17 cellular contexts compared by ENCODE assay signal in genomic region chr10:6494452-6494839, GRCh38.
"Had no signal": no experiment of that assay in that cellular context is flagged by ENCODE, and none has a peak within 500 bp of the region (broad histone marks: within the 10 kb centered on the region; RNA-seq: fewer than 3 reads in every experiment).

No MANE protein-coding gene starts in this region.

- DNase-seq: activated effector memory CD4-positive, alpha-beta T cell treated with Interleukin-2 at 50 U/mL for 16 hours; adrenal gland; heart left ventricle; left ventricle myocardium superior; naive B cell; ovary had no signal

- H3K4me1 Mint-ChIP-seq: stimulated activated memory B cell treated with anti-CD40 and anti-IgM and Interleukin-4, amounts not matched to agents 10 μg/mL and 1 μg/mL and 100 μg/mL, for 72 hours had no signal

- H3K4me3 Mint-ChIP-seq: activated CD4-positive, alpha-beta memory T cell treated with anti-CD3 and anti-CD28 coated beads for 36 hours; activated CD4-positive, alpha-beta T cell treated with anti-CD3 and anti-CD28 coated beads for 36 hours; activated naive CD4-positive, alpha-beta T cell treated with anti-CD3 and anti-CD28 coated beads, Interleukin-2, amount 50 U/mL, for 24 hours; activated T-cell treated with anti-CD3 and anti-CD28 coated beads, Interleukin-2, amount 50 U/mL, for 24 hours; naive B cell; stimulated activated memory B cell treated with anti-CD40 and anti-IgM and Interleukin-4, amounts not matched to agents 10 μg/mL and 1 μg/mL and 100 μg/mL, for 72 hours; WTC11 had no signal

- H3K9me3 Mint-ChIP-seq: activated CD4-positive, alpha-beta memory T cell treated with anti-CD3 and anti-CD28 coated beads for 36 hours; activated naive CD4-positive, alpha-beta T cell treated with anti-CD3 and anti-CD28 coated beads, Interleukin-2, amount 50 U/mL, for 24 hours; naive B cell; stimulated activated memory B cell treated with anti-CD40 and anti-IgM and Interleukin-4, amounts not matched to agents 10 μg/mL and 1 μg/mL and 100 μg/mL, for 72 hours; WTC11 had no signal

- H3K27me3 Mint-ChIP-seq: activated CD4-positive, alpha-beta memory T cell treated with anti-CD3 and anti-CD28 coated beads for 36 hours; activated CD4-positive, alpha-beta T cell treated with anti-CD3 and anti-CD28 coated beads for 36 hours; activated naive CD4-positive, alpha-beta T cell treated with anti-CD3 and anti-CD28 coated beads, Interleukin-2, amount 50 U/mL, for 24 hours; activated T-cell treated with anti-CD3 and anti-CD28 coated beads, Interleukin-2, amount 50 U/mL, for 24 hours had no signal

- ATAC-seq: gastroesophageal sphincter; heart left ventricle; left ventricle myocardium superior; sciatic nerve; stimulated activated memory B cell treated with anti-CD40 and anti-IgM and Interleukin-4, amounts not matched to agents 10 μg/mL and 1 μg/mL and 100 μg/mL, for 72 hours; WTC11 had no signal

- H3K27ac ChIP-seq: adrenal gland, breast epithelium, coronary artery, gastroesophageal sphincter, ovary, thoracic aorta had no signal

- H3K36me3 ChIP-seq: adrenal gland, breast epithelium, gastroesophageal sphincter, heart left ventricle, ovary, thoracic aorta had no signal

- H3K4me3 ChIP-seq: adrenal gland, breast epithelium, coronary artery, gastroesophageal sphincter, ovary, thoracic aorta had no signal

- H3K27ac Mint-ChIP-seq: activated CD4-positive, alpha-beta memory T cell treated with anti-CD3 and anti-CD28 coated beads for 36 hours; activated CD4-positive, alpha-beta T cell treated with anti-CD3 and anti-CD28 coated beads for 36 hours; activated naive CD4-positive, alpha-beta T cell treated with anti-CD3 and anti-CD28 coated beads, Interleukin-2, amount 50 U/mL, for 24 hours; activated T-cell treated with anti-CD3 and anti-CD28 coated beads, Interleukin-2, amount 50 U/mL, for 24 hours; naive B cell; stimulated activated memory B cell treated with anti-CD40 and anti-IgM and Interleukin-4, amounts not matched to agents 10 μg/mL and 1 μg/mL and 100 μg/mL, for 72 hours; WTC11 had no signal

- H3K9me3 ChIP-seq: adrenal gland, breast epithelium, gastroesophageal sphincter, heart left ventricle, ovary, thoracic aorta had no signal

- H3K27me3 ChIP-seq: adrenal gland, gastroesophageal sphincter, ovary had no signal

- H3K36me3 Mint-ChIP-seq: naive B cell; stimulated activated memory B cell treated with anti-CD40 and anti-IgM and Interleukin-4, amounts not matched to agents 10 μg/mL and 1 μg/mL and 100 μg/mL, for 72 hours; WTC11 had no signal

- H3K4me1 ChIP-seq: adrenal gland, breast epithelium, gastroesophageal sphincter had no signal
